In genomic region chr1:20187103-20187812, GRCh38 we compare ENCODE assay signal across 12 cellular contexts. TPM values are rescaled to one million over a fixed set of nuclear protein-coding genes. Genes with fewer than 3 reads are reported as not detected.
DNase-seq lines count a peak whose midpoint lies in the region; TF ChIP-seq lines count a peak whose summit lies in the region.
"Had no signal": no experiment of that assay in that cellular context is flagged by ENCODE, and none has a peak within 500 bp of the region (broad histone marks: within the 10 kb centered on the region; RNA-seq: fewer than 3 reads in every experiment).

No MANE protein-coding gene starts in this region.

- H3K4me1 Mint-ChIP-seq in immature natural killer cell = peaks cover 47 to 55% of the 10 kb centered on the region in 2 donors

- no peak for TF ChIP-seq EP300 in suprapubic skin (IDR thresholded peaks at IDR 0.05)

- no peak overlapping the region for H3K4me3 ChIP-seq in suprapubic skin
- H3K4me3 ChIP-seq: body of pancreas had no signal

- DNase-seq in activated gamma-delta T cell treated with Interleukin-2 at 50 U/mL for 16 hours (peak; percentile 26), activated gamma-delta T cell (lab: John Stamatoyannopoulos, UW) (no peak), immature natural killer cell (peak in 2 of 3 donors; percentile 22 to 34), suprapubic skin (ENCODE audit: low spot score in 2 of 2) (peak in 1 of 2 donors; percentile 77), HCEC 1CT (no peak), middle frontal gyrus (ENCODE audit: extremely low spot score, low spot score) (no peak), foreskin melanocyte (no peak)
- peak; percentile 32 for DNase-seq in activated T-cell treated with anti-CD3 and anti-CD28 coated beads, Interleukin-2, amount 50 U/mL, for 1 hour
- DNase-seq: NK-92 treated with Interleukin-12 subunit alpha and Interleukin-12 subunit beta, amount 100 ng/mL, for 24 hours had no signal

- H3K4me1 ChIP-seq in suprapubic skin = peaks cover 24% of the 10 kb centered on the region

- peak overlapping the region; percentile 21 for H3K27ac ChIP-seq in suprapubic skin
- H3K27ac ChIP-seq: body of pancreas, C4-2B had no signal

- H3K36me3 ChIP-seq in suprapubic skin = no peaks in the 10 kb centered on the region

- peaks cover 42% of the 10 kb centered on the region for H3K27me3 ChIP-seq in suprapubic skin
- H3K27me3 ChIP-seq: body of pancreas had no signal

- peaks cover 6 to 15% (median 10%) of the 10 kb centered on the region in 3 donors for H3K27me3 Mint-ChIP-seq in immature natural killer cell (ENCODE audit: low read depth in 3 of 3)

- no peaks in the 10 kb centered on the region for H3K9me3 ChIP-seq in suprapubic skin
- H3K9me3 ChIP-seq: body of pancreas had no signal

- H3K4me3 Mint-ChIP-seq in immature natural killer cell = peak overlapping the region; percentile 74 to 89 (median 83)

- no peak for TF ChIP-seq POLR2A in suprapubic skin (IDR thresholded peaks at IDR 0.05)

- TF ChIP-seq CTCF in suprapubic skin (IDR thresholded peaks at IDR 0.05) = peak in 1 of 2 donors; percentile 25

- WGBS in suprapubic skin = 55% methylated on average over 7 of the region's 7 CpGs

- peaks cover 0 to 2% (median 0%) of the 10 kb centered on the region in 6 donors for H3K9me3 Mint-ChIP-seq in immature natural killer cell

- H3K27ac Mint-ChIP-seq in immature natural killer cell = peak overlapping the region; percentile 58 to 93 (median 83)

- H3K36me3 Mint-ChIP-seq in immature natural killer cell = peaks cover 0 to 4% (median 4%) of the 10 kb centered on the region in 3 donors

RNA-seq across cellular contexts. Expression of gene PLA2G2C, which starts 0.9 kb away (rescaled TPM):
- polyA plus RNA-seq in immature natural killer cell = not detected
- total RNA-seq in suprapubic skin = not detected
- total RNA-seq: body of pancreas, H9 had no signal

RNA-seq across cellular contexts. Expression of gene UBXN10, which starts 1.4 kb away (rescaled TPM):
- polyA plus RNA-seq in immature natural killer cell = 1 to 10 TPM; 1.6 to 2.6 (median 1.7) TPM
- total RNA-seq in suprapubic skin = 1 to 10 TPM in 1 of 4 donors, under 1 TPM in 3; 0.48 to 1.0 (median 0.68) TPM

RNA-seq across cellular contexts. Expression of gene PLA2G2F, which starts 48.1 kb away (rescaled TPM):
- polyA plus RNA-seq in immature natural killer cell = not detected
- total RNA-seq in suprapubic skin = 10 to 100 TPM; 11.9 to 33.8 (median 16.7) TPM
- total RNA-seq: body of pancreas, H9 had no signal

Comparison
In these comparisons a context has a peak if more than half of its experiments do, and no peak if none do; other contexts are left out.
1. DNase-seq: peak in activated gamma-delta T cell treated with Interleukin-2 at 50 U/mL for 16 hours (single experiment), activated T-cell treated with anti-CD3 and anti-CD28 coated beads, Interleukin-2, amount 50 U/mL, for 1 hour (single experiment) and immature natural killer cell (2 of 3); none in activated gamma-delta T cell (single experiment), HCEC 1CT (single experiment), middle frontal gyrus (single experiment) and foreskin melanocyte (single experiment).